20 cellular contexts compared by ENCODE assay signal in genomic region chr7:85447004-85447403, GRCh38.
"Had no signal": no experiment of that assay in that cellular context is flagged by ENCODE, and none has a peak within 500 bp of the region (broad histone marks: within the 10 kb centered on the region; RNA-seq: fewer than 3 reads in every experiment).

No MANE protein-coding gene starts in this region.

- H3K4me1 ChIP-seq: colonic mucosa, esophagus muscularis mucosa, gastrocnemius medialis, heart right ventricle, left lung, lower lobe of right lung had no signal

- DNase-seq: colonic mucosa; cortex of kidney; effector CD8-positive, alpha-beta T cell; effector memory CD8-positive, alpha-beta T cell; endodermal cell; foreskin melanocyte; gastrocnemius medialis; glutamatergic neuron; head of caudate nucleus; heart right ventricle; hippocampal formation; left cardiac atrium; left lung; left ventricle myocardium superior; lower lobe of right lung; mesenchymal stem cell; mucosa of descending colon; naive B cell; naive thymus-derived CD8-positive, alpha-beta T cell had no signal

- H3K27ac ChIP-seq: colonic mucosa, esophagus muscularis mucosa, gastrocnemius medialis, heart right ventricle, left lung, lower lobe of right lung had no signal

- ATAC-seq: effector memory CD8-positive, alpha-beta T cell; gastrocnemius medialis; heart right ventricle; left cardiac atrium; left lung; left ventricle myocardium superior; lower lobe of right lung; mucosa of descending colon; naive thymus-derived CD8-positive, alpha-beta T cell had no signal

- H3K27me3 ChIP-seq: colonic mucosa, esophagus muscularis mucosa, gastrocnemius medialis, heart right ventricle, left lung had no signal

- H3K4me3 ChIP-seq: colonic mucosa, esophagus muscularis mucosa, gastrocnemius medialis, heart right ventricle, left lung, lower lobe of right lung, mucosa of descending colon had no signal
